ENCODE assay signal across 1 cellular context in the genomic region with DNA sequence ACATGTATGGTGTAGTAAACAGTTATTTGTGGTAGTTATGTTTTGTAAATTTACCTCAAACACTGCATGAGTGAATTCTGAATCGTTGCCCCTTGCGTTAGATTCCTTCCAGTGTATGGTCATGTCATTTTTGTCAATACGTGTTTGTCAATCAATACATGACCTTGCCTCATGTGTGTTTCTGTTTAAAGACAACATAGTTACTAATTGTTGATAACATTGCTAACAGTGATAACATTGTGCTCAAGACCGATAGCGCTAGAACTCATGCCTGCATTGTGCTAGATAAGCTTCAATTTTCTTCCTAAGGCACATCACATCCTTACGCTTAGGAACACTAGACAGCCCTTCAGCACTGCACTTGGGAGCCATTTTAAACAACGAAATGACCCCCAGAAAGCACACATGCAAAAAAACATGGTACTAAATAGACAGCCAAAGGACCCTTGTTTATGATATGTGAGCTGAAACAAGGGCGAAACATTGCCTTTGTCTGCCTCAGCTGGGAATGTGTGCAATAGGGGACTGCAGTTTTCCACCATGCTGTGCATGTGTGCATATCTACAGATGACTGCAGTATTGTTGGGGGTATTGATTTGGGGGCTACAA.
TF ChIP-seq lines count a peak whose summit lies in the region.

No MANE protein-coding gene starts in this region.

TF ChIP-seq in K562, 482 proteins besides CTCF, POLR2A, EP300 and RAD21 (continued from another document and continues in another):
- TF ChIP-seq, protein P1, sequence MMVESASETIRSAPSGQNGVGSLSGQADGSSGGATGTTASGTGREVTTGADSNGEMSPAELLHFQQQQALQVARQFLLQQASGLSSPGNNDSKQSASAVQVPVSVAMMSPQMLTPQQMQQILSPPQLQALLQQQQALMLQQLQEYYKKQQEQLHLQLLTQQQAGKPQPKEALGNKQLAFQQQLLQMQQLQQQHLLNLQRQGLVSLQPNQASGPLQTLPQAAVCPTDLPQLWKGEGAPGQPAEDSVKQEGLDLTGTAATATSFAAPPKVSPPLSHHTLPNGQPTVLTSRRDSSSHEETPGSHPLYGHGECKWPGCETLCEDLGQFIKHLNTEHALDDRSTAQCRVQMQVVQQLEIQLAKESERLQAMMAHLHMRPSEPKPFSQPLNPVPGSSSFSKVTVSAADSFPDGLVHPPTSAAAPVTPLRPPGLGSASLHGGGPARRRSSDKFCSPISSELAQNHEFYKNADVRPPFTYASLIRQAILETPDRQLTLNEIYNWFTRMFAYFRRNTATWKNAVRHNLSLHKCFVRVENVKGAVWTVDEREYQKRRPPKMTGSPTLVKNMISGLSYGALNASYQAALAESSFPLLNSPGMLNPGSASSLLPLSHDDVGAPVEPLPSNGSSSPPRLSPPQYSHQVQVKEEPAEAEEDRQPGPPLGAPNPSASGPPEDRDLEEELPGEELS (CRISPR knock-in tag; IDR thresholded peaks at IDR 0.05; ENCODE audit: borderline replicate concordance), result no peak; the same call in 1 of the 2 replicates
- TF ChIP-seq ZNF717 (CRISPR knock-in tag; IDR thresholded peaks at IDR 0.05) (peak; percentile 86; the same call in 1 of the 2 replicates), ZBTB8A (IDR thresholded peaks at IDR 0.05; ENCODE audit: partially characterized antibody) (no peak), CHCHD3 (CRISPR knock-in tag; IDR thresholded peaks at IDR 0.05) (no peak), NCOA4 (IDR thresholded peaks at IDR 0.05; ENCODE audit: partially characterized antibody) (no peak), L3MBTL2 (IDR thresholded peaks at IDR 0.05) (peak; percentile 86), HLTF (IDR thresholded peaks at IDR 0.05) (no peak), ZNF239 (CRISPR knock-in tag; IDR thresholded peaks at IDR 0.05) (peak; percentile 31; the same call in 1 of the 2 replicates), COPS2 (conservative IDR thresholded peaks at IDR 0.05) (no peak), ESRRB (CRISPR knock-in tag; IDR thresholded peaks at IDR 0.05; ENCODE audit: borderline replicate concordance) (no peak), SRSF3 (IDR thresholded peaks at IDR 0.05; ENCODE audit: insufficient read depth, low read length) (no peak), CBX1 (IDR thresholded peaks at IDR 0.05; ENCODE audit: low read depth) (no peak), ZFP36 (IDR thresholded peaks at IDR 0.05; ENCODE audit: low read depth, low read length, partially characterized antibody) (no peak), PHF21A (IDR thresholded peaks at IDR 0.05; ENCODE audit: borderline replicate concordance, low read depth) (no peak), PCBP1 (IDR thresholded peaks at IDR 0.05; ENCODE audit: low read depth, low read length, poor library complexity, severe bottlenecking) (no peak), XRCC5 (IDR thresholded peaks at IDR 0.05; ENCODE audit: low read depth, low read length) (no peak), ZNF780A (CRISPR knock-in tag; IDR thresholded peaks at IDR 0.05) (no peak), ZNF507 (tag; conservative IDR thresholded peaks at IDR 0.05) (no peak), TCF3 (CRISPR knock-in tag; IDR thresholded peaks at IDR 0.05) (peak; percentile 99), ZNF217 (CRISPR knock-in tag; IDR thresholded peaks at IDR 0.05) (no peak), NFATC3 (IDR thresholded peaks at IDR 0.05) (no peak), POU5F1 (IDR thresholded peaks at IDR 0.05; ENCODE audit: borderline replicate concordance, low read depth, low read length, partially characterized antibody) (no peak), ZNF134 (CRISPR knock-in tag; conservative IDR thresholded peaks at IDR 0.05) (no peak), GTF2A2 (tag; IDR thresholded peaks at IDR 0.05) (no peak), ZNF764 (CRISPR knock-in tag; IDR thresholded peaks at IDR 0.05; ENCODE audit: low read depth) (no peak), ZNF644 (tag; IDR thresholded peaks at IDR 0.05; ENCODE audit: low read depth) (peak; percentile 95), TBP (optimal IDR thresholded peaks at IDR 0.05; ENCODE audit: low read depth, low read length) (peak; percentile 31), SLC30A9 (CRISPR knock-in tag; IDR thresholded peaks at IDR 0.05) (no peak), KDM2B (CRISPR knock-in tag; IDR thresholded peaks at IDR 0.05) (no peak), ZNF41 (CRISPR knock-in tag; conservative IDR thresholded peaks at IDR 0.05) (no peak), ZNF124 (CRISPR knock-in tag; IDR thresholded peaks at IDR 0.05) (no peak), BACH1 (tag; IDR thresholded peaks at IDR 0.05) (0 out of 2 replicates have a peak, but pooled peaks have one; percentile 55), ZNF778 (CRISPR knock-in tag; IDR thresholded peaks at IDR 0.05) (no peak)
- TF ChIP-seq, protein P2, sequence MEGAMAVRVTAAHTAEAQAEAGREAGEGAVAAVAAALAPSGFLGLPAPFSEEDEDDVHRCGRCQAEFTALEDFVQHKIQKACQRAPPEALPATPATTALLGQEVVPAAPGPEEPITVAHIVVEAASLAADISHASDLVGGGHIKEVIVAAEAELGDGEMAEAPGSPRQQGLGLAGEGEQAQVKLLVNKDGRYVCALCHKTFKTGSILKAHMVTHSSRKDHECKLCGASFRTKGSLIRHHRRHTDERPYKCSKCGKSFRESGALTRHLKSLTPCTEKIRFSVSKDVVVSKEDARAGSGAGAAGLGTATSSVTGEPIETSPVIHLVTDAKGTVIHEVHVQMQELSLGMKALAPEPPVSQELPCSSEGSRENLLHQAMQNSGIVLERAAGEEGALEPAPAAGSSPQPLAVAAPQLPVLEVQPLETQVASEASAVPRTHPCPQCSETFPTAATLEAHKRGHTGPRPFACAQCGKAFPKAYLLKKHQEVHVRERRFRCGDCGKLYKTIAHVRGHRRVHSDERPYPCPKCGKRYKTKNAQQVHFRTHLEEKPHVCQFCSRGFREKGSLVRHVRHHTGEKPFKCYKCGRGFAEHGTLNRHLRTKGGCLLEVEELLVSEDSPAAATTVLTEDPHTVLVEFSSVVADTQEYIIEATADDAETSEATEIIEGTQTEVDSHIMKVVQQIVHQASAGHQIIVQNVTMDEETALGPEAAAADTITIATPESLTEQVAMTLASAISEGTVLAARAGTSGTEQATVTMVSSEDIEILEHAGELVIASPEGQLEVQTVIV (CRISPR knock-in tag; IDR thresholded peaks at IDR 0.05; ENCODE audit: borderline replicate concordance), result no peak
- TF ChIP-seq, protein P3, sequence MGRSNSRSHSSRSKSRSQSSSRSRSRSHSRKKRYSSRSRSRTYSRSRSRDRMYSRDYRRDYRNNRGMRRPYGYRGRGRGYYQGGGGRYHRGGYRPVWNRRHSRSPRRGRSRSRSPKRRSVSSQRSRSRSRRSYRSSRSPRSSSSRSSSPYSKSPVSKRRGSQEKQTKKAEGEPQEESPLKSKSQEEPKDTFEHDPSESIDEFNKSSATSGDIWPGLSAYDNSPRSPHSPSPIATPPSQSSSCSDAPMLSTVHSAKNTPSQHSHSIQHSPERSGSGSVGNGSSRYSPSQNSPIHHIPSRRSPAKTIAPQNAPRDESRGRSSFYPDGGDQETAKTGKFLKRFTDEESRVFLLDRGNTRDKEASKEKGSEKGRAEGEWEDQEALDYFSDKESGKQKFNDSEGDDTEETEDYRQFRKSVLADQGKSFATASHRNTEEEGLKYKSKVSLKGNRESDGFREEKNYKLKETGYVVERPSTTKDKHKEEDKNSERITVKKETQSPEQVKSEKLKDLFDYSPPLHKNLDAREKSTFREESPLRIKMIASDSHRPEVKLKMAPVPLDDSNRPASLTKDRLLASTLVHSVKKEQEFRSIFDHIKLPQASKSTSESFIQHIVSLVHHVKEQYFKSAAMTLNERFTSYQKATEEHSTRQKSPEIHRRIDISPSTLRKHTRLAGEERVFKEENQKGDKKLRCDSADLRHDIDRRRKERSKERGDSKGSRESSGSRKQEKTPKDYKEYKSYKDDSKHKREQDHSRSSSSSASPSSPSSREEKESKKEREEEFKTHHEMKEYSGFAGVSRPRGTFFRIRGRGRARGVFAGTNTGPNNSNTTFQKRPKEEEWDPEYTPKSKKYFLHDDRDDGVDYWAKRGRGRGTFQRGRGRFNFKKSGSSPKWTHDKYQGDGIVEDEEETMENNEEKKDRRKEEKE (IDR thresholded peaks at IDR 0.05; ENCODE audit: borderline replicate concordance in 1 of 2, control insufficient read depth in 1 of 2, low read depth in 2 of 2, low read length in 1 of 2), result no peak
- TF ChIP-seq, protein P4, sequence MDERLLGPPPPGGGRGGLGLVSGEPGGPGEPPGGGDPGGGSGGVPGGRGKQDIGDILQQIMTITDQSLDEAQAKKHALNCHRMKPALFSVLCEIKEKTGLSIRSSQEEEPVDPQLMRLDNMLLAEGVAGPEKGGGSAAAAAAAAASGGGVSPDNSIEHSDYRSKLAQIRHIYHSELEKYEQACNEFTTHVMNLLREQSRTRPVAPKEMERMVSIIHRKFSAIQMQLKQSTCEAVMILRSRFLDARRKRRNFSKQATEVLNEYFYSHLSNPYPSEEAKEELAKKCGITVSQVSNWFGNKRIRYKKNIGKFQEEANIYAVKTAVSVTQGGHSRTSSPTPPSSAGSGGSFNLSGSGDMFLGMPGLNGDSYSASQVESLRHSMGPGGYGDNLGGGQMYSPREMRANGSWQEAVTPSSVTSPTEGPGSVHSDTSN (CRISPR knock-in tag; IDR thresholded peaks at IDR 0.05; ENCODE audit: low read depth), result no peak
- TF ChIP-seq, protein P4 (tag; conservative IDR thresholded peaks at IDR 0.05; ENCODE audit: low read depth), result peak; percentile 75
- TF ChIP-seq, protein P5, sequence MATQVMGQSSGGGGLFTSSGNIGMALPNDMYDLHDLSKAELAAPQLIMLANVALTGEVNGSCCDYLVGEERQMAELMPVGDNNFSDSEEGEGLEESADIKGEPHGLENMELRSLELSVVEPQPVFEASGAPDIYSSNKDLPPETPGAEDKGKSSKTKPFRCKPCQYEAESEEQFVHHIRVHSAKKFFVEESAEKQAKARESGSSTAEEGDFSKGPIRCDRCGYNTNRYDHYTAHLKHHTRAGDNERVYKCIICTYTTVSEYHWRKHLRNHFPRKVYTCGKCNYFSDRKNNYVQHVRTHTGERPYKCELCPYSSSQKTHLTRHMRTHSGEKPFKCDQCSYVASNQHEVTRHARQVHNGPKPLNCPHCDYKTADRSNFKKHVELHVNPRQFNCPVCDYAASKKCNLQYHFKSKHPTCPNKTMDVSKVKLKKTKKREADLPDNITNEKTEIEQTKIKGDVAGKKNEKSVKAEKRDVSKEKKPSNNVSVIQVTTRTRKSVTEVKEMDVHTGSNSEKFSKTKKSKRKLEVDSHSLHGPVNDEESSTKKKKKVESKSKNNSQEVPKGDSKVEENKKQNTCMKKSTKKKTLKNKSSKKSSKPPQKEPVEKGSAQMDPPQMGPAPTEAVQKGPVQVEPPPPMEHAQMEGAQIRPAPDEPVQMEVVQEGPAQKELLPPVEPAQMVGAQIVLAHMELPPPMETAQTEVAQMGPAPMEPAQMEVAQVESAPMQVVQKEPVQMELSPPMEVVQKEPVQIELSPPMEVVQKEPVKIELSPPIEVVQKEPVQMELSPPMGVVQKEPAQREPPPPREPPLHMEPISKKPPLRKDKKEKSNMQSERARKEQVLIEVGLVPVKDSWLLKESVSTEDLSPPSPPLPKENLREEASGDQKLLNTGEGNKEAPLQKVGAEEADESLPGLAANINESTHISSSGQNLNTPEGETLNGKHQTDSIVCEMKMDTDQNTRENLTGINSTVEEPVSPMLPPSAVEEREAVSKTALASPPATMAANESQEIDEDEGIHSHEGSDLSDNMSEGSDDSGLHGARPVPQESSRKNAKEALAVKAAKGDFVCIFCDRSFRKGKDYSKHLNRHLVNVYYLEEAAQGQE (CRISPR knock-in tag; IDR thresholded peaks at IDR 0.05; ENCODE audit: low read depth), result no peak
- TF ChIP-seq, protein P6, sequence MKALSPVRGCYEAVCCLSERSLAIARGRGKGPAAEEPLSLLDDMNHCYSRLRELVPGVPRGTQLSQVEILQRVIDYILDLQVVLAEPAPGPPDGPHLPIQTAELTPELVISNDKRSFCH (CRISPR knock-in tag; IDR thresholded peaks at IDR 0.05), result no peak
- TF ChIP-seq, protein P6 (tag; IDR thresholded peaks at IDR 0.05), result peak; percentile 66
- TF ChIP-seq, protein P7, sequence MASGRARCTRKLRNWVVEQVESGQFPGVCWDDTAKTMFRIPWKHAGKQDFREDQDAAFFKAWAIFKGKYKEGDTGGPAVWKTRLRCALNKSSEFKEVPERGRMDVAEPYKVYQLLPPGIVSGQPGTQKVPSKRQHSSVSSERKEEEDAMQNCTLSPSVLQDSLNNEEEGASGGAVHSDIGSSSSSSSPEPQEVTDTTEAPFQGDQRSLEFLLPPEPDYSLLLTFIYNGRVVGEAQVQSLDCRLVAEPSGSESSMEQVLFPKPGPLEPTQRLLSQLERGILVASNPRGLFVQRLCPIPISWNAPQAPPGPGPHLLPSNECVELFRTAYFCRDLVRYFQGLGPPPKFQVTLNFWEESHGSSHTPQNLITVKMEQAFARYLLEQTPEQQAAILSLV (tag; IDR thresholded peaks at IDR 0.05), result no peak
- TF ChIP-seq, protein P8, sequence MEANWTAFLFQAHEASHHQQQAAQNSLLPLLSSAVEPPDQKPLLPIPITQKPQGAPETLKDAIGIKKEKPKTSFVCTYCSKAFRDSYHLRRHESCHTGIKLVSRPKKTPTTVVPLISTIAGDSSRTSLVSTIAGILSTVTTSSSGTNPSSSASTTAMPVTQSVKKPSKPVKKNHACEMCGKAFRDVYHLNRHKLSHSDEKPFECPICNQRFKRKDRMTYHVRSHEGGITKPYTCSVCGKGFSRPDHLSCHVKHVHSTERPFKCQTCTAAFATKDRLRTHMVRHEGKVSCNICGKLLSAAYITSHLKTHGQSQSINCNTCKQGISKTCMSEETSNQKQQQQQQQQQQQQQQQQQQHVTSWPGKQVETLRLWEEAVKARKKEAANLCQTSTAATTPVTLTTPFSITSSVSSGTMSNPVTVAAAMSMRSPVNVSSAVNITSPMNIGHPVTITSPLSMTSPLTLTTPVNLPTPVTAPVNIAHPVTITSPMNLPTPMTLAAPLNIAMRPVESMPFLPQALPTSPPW (CRISPR knock-in tag; IDR thresholded peaks at IDR 0.05), result no peak; the same call in 1 of the 2 replicates
- TF ChIP-seq, protein P9, sequence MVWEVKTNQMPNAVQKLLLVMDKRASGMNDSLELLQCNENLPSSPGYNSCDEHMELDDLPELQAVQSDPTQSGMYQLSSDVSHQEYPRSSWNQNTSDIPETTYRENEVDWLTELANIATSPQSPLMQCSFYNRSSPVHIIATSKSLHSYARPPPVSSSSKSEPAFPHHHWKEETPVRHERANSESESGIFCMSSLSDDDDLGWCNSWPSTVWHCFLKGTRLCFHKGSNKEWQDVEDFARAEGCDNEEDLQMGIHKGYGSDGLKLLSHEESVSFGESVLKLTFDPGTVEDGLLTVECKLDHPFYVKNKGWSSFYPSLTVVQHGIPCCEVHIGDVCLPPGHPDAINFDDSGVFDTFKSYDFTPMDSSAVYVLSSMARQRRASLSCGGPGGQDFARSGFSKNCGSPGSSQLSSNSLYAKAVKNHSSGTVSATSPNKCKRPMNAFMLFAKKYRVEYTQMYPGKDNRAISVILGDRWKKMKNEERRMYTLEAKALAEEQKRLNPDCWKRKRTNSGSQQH (CRISPR knock-in tag; IDR thresholded peaks at IDR 0.05), result no peak
